In genomic region chr20:419556-420168, GRCh38 we compare ENCODE assay signal across 15 cellular contexts. TPM values are rescaled to one million over a fixed set of nuclear protein-coding genes. Genes with fewer than 3 reads are reported as not detected.
DNase-seq lines count a peak whose midpoint lies in the region; ATAC-seq and TF ChIP-seq lines count a peak whose summit lies in the region.
"Had no signal": no experiment of that assay in that cellular context is flagged by ENCODE, and none has a peak within 500 bp of the region (broad histone marks: within the 10 kb centered on the region; RNA-seq: fewer than 3 reads in every experiment).

No MANE protein-coding gene starts in this region.

- H3K27ac Mint-ChIP-seq in naive thymus-derived CD8-positive, alpha-beta T cell: peak overlapping the region in 2 of 10 donors; percentile 15 to 17
- H3K27ac Mint-ChIP-seq: activated CD4-positive, alpha-beta memory T cell treated with anti-CD3 and anti-CD28 coated beads for 36 hours; stimulated activated naive CD8-positive, alpha-beta T cell treated with anti-CD3 and anti-CD28 coated beads, Interleukin-15, Interleukin-2, amounts not matched to agents 100 ng/mL and 50 ng/mL, for 24 hours had no signal

- H3K27me3 Mint-ChIP-seq in naive thymus-derived CD8-positive, alpha-beta T cell: no peaks in the 10 kb centered on the region
- H3K27me3 Mint-ChIP-seq: activated CD4-positive, alpha-beta memory T cell treated with anti-CD3 and anti-CD28 coated beads for 36 hours; stimulated activated naive CD8-positive, alpha-beta T cell treated with anti-CD3 and anti-CD28 coated beads, Interleukin-15, Interleukin-2, amounts not matched to agents 100 ng/mL and 50 ng/mL, for 24 hours had no signal

- no peaks in the 10 kb centered on the region for H3K9me3 Mint-ChIP-seq in naive thymus-derived CD8-positive, alpha-beta T cell
- H3K9me3 Mint-ChIP-seq: activated CD4-positive, alpha-beta memory T cell treated with anti-CD3 and anti-CD28 coated beads for 36 hours; stimulated activated naive CD8-positive, alpha-beta T cell treated with anti-CD3 and anti-CD28 coated beads, Interleukin-15, Interleukin-2, amounts not matched to agents 100 ng/mL and 50 ng/mL, for 24 hours had no signal

- H3K4me3 Mint-ChIP-seq in naive thymus-derived CD8-positive, alpha-beta T cell: no peak overlapping the region
- H3K4me3 Mint-ChIP-seq: activated CD4-positive, alpha-beta memory T cell treated with anti-CD3 and anti-CD28 coated beads for 36 hours; stimulated activated naive CD8-positive, alpha-beta T cell treated with anti-CD3 and anti-CD28 coated beads, Interleukin-15, Interleukin-2, amounts not matched to agents 100 ng/mL and 50 ng/mL, for 24 hours had no signal

- peak; percentile 39 for ATAC-seq in omental fat pad (ENCODE audit: low FRiP score)
- ATAC-seq in naive thymus-derived CD8-positive, alpha-beta T cell: no peak
- no peak for ATAC-seq in GM21381 (IDR thresholded peaks at IDR 0.05; ENCODE audit: unreplicated experiment)
- ATAC-seq in HG03520 (IDR thresholded peaks at IDR 0.05; ENCODE audit: unreplicated experiment): no peak

- TF ChIP-seq CTCF in omental fat pad (IDR thresholded peaks at IDR 0.05): no peak

- POLR2A ChIA-PET in naive thymus-derived CD8-positive, alpha-beta T cell (lab: Charles Lee): no interaction called here

- peak; percentile 11 for DNase-seq in NCI-H1092 (lab: John Stamatoyannopoulos, UW)
- DNase-seq in NCI-H1092 treated with DMSO at 0.1 percent for 48 hours (lab: John Stamatoyannopoulos, UW): no peak
- peak; percentile 94 for DNase-seq in NCI-H146 treated with DMSO at 0.1 percent for 48 hours (lab: John Stamatoyannopoulos, UW; ENCODE audit: unreplicated experiment)
- peak; percentile 96 for DNase-seq in SW480 (ENCODE audit: low spot score)
- DNase-seq in omental fat pad (ENCODE audit: low spot score): no peak
- DNase-seq in naive thymus-derived CD8-positive, alpha-beta T cell: no peak
- DNase-seq: activated CD4-positive, alpha-beta memory T cell treated with anti-CD3 and anti-CD28 coated beads for 36 hours; activated naive CD4-positive, alpha-beta T cell treated with anti-CD3 and anti-CD28 coated beads, Interleukin-2, amount 50 U/mL, for 16 hours; DMS79 treated with DMSO at 0.1 percent for 48 hours; NCI-H82; nucleus accumbens; T-helper 1 cell had no signal

- peaks cover 0 to 69% (median 21%) of the 10 kb centered on the region in 3 donors for H3K36me3 Mint-ChIP-seq in naive thymus-derived CD8-positive, alpha-beta T cell

- peaks cover 14 to 26% (median 21%) of the 10 kb centered on the region in 4 donors for H3K4me1 Mint-ChIP-seq in naive thymus-derived CD8-positive, alpha-beta T cell

RNA-seq across cellular contexts. Expression of gene RBCK1, which starts 11.6 kb away (rescaled TPM):
- total RNA-seq in omental fat pad: 10 to 100 TPM; 49.9 to 88.1 (median 52.9) TPM
- total RNA-seq in naive thymus-derived CD8-positive, alpha-beta T cell: 100 to 1,000 TPM; 108 to 116 TPM
- polyA plus RNA-seq in naive thymus-derived CD8-positive, alpha-beta T cell: 10 to 100 TPM; 65.3 to 82.2 (median 75.7) TPM

RNA-seq across cellular contexts. Expression of gene TRIB3, which starts 39.1 kb away (rescaled TPM):
- 10 to 100 TPM in 1 of 4 donors, 1 to 10 TPM in 3; 5.5 to 10.6 (median 6.2) TPM for total RNA-seq in omental fat pad
- total RNA-seq in naive thymus-derived CD8-positive, alpha-beta T cell: 1 to 10 TPM; 8.7 to 8.9 TPM
- polyA plus RNA-seq in naive thymus-derived CD8-positive, alpha-beta T cell: 1 to 10 TPM; 5.5 to 6.5 (median 6.2) TPM

RNA-seq across cellular contexts. Expression of gene TBC1D20, which starts 42.7 kb away (rescaled TPM):
- 10 to 100 TPM; 37.2 to 60.6 (median 53.3) TPM for total RNA-seq in omental fat pad
- total RNA-seq in naive thymus-derived CD8-positive, alpha-beta T cell: 10 to 100 TPM; 33.6 to 36.6 TPM
- 10 to 100 TPM; 13.8 to 20.8 (median 19.0) TPM for polyA plus RNA-seq in naive thymus-derived CD8-positive, alpha-beta T cell

Comparison
In these comparisons a context has a peak if more than half of its experiments do, and no peak if none do; other contexts are left out.
1. DNase-seq: peak in NCI-H1092 (single experiment), NCI-H146 treated with DMSO at 0.1 percent for 48 hours (single experiment) and SW480 (single experiment); none in NCI-H1092 treated with DMSO at 0.1 percent for 48 hours (single experiment), omental fat pad (single experiment) and naive thymus-derived CD8-positive, alpha-beta T cell (0 of 10).